14 cellular contexts compared by ENCODE assay signal in genomic region chr2:182426915-182427233, GRCh38. TPM values are rescaled to one million over a fixed set of nuclear protein-coding genes. Genes with fewer than 3 reads are reported as not detected.
DNase-seq lines count a peak whose midpoint lies in the region; ATAC-seq, FAIRE-seq and TF ChIP-seq lines count a peak whose summit lies in the region.
"Had no signal": no experiment of that assay in that cellular context is flagged by ENCODE, and none has a peak within 500 bp of the region (broad histone marks: within the 10 kb centered on the region; RNA-seq: fewer than 3 reads in every experiment).

TSS of gene PDE1A (minus strand) at chr2:182427036.

- FAIRE-seq in GM12892 (lab: Jason Lieb, UNC), result no peak

- H3F3A ChIP-seq in GM23338 (replicated peaks; ENCODE audit: low read depth), result no peaks in the 10 kb centered on the region

- H3K4me3 ChIP-seq in GM23338, result no peak within 1 kb of the TSS
- H3K4me3 ChIP-seq in choroid plexus epithelial cell (ENCODE audit: low read depth, low read length), result peak within 1 kb of the TSS; percentile 28
- peak within 1 kb of the TSS in 2 of 3 donors; percentile 16 to 18 for H3K4me3 ChIP-seq in right lobe of liver
- H3K4me3 ChIP-seq in skeletal muscle satellite cell (ENCODE audit: low read length), result peak within 1 kb of the TSS; percentile 49

- H3K27ac ChIP-seq in GM23338 (ENCODE audit: low read depth) (no peak within 1 kb of the TSS), right lobe of liver (peak within 1 kb of the TSS in 2 of 3 donors; percentile 13 to 21)

- DNase-seq in GM23338 (ENCODE audit: low spot score), result no peak
- peak; percentile 27 for DNase-seq in choroid plexus epithelial cell (ENCODE audit: low read depth)
- no peak for DNase-seq in right lobe of liver
- DNase-seq in effector memory CD8-positive, alpha-beta T cell, result no peak
- no peak for DNase-seq in GM12892 (ENCODE audit: insufficient read length)
- DNase-seq: activated CD4-positive, alpha-beta memory T cell treated with anti-CD3 and anti-CD28 coated beads, Interleukin-2, amount 10 ng/mL, durations not matched to agents 7 days and 5 days; activated naive CD8-positive, alpha-beta T cell treated with anti-CD3 and anti-CD28 coated beads, Interleukin-2, amount 10 ng/mL, durations not matched to agents 7 days and 5 days; C1 segment of cervical spinal cord; NCI-H69; stimulated activated CD4-positive, alpha-beta T cell treated with anti-CD3 and anti-CD28 coated beads, Interleukin-4, amount 100 ng/mL, for 4 hours had no signal

- H3K9me2 ChIP-seq in GM23338 (ENCODE audit: insufficient read depth), result no peaks in the 10 kb centered on the region

- H3K9ac ChIP-seq in skeletal muscle satellite cell (ENCODE audit: low read depth, low read length), result peak within 1 kb of the TSS; percentile 33

- H3K9me3 Mint-ChIP-seq in GM23338, result no peaks in the 10 kb centered on the region
- peaks cover 3 to 7% of the 10 kb centered on the region in 2 donors for H3K9me3 Mint-ChIP-seq in effector memory CD8-positive, alpha-beta T cell

- H3K4me1 ChIP-seq in GM23338 (ENCODE audit: insufficient read depth) (no peaks in the 10 kb centered on the region), right lobe of liver (no peaks in the 10 kb centered on the region), skeletal muscle satellite cell (ENCODE audit: control insufficient read depth, insufficient read depth, low read length) (peaks cover 21% of the 10 kb centered on the region)

- H3K27me3 Mint-ChIP-seq in GM23338 (ENCODE audit: insufficient read depth, low read depth, poor library complexity), result no peaks in the 10 kb centered on the region
- no peaks in the 10 kb centered on the region for H3K27me3 Mint-ChIP-seq in effector memory CD8-positive, alpha-beta T cell
- H3K27me3 Mint-ChIP-seq: activated CD4-positive, alpha-beta memory T cell treated with anti-CD3 and anti-CD28 coated beads, Interleukin-2, amount 10 ng/mL, durations not matched to agents 7 days and 5 days; activated naive CD8-positive, alpha-beta T cell treated with anti-CD3 and anti-CD28 coated beads, Interleukin-2, amount 10 ng/mL, durations not matched to agents 7 days and 5 days had no signal

- H3K27me3 ChIP-seq in GM23338 (ENCODE audit: insufficient read depth) (no peaks in the 10 kb centered on the region), right lobe of liver (no peaks in the 10 kb centered on the region), skeletal muscle satellite cell (ENCODE audit: control insufficient read depth, insufficient read depth, low read length) (no peaks in the 10 kb centered on the region)

- no peaks in the 10 kb centered on the region for H3K9me3 ChIP-seq in right lobe of liver
- H3K9me3 ChIP-seq in skeletal muscle satellite cell (replicated peaks; ENCODE audit: low read length), result no peaks in the 10 kb centered on the region

- peak within 1 kb of the TSS; percentile 93 for H2AFZ ChIP-seq in GM23338

- intact Hi-C loops in right lobe of liver (cut with DNase I), result no loop called here

- 40% methylated on average over 3 of the region's 3 CpGs for WGBS in right lobe of liver (ENCODE audit: insufficient coverage, low coverage, low lambda C conversion rate, missing lambda C conversion rate)

- ATAC-seq in GM23338 (peak; percentile 25; the same call in 1 of the 3 replicates), right lobe of liver (peak in 1 of 4 donors; percentile 26), GM21423 (IDR thresholded peaks at IDR 0.05; ENCODE audit: unreplicated experiment) (no peak), HG03045 (IDR thresholded peaks at IDR 0.05; ENCODE audit: unreplicated experiment) (no peak)
- no peak for ATAC-seq in effector memory CD8-positive, alpha-beta T cell (replicated peaks)

- TF ChIP-seq POLR2A in right lobe of liver (IDR thresholded peaks at IDR 0.05) (no peak), GM12892 (IDR thresholded peaks at IDR 0.05; ENCODE audit: low read depth, low read length) (no peak)

- no peaks in the 10 kb centered on the region for H3K36me3 Mint-ChIP-seq in GM23338 (ENCODE audit: low read depth)
- no peaks in the 10 kb centered on the region for H3K36me3 Mint-ChIP-seq in effector memory CD8-positive, alpha-beta T cell (ENCODE audit: insufficient read depth)
- H3K36me3 Mint-ChIP-seq: activated naive CD8-positive, alpha-beta T cell treated with anti-CD3 and anti-CD28 coated beads, Interleukin-2, amount 10 ng/mL, durations not matched to agents 7 days and 5 days had no signal

- H3K4me3 Mint-ChIP-seq in GM23338, result no peak within 1 kb of the TSS
- no peak within 1 kb of the TSS for H3K4me3 Mint-ChIP-seq in effector memory CD8-positive, alpha-beta T cell
- H3K4me3 Mint-ChIP-seq: activated CD4-positive, alpha-beta memory T cell treated with anti-CD3 and anti-CD28 coated beads, Interleukin-2, amount 10 ng/mL, durations not matched to agents 7 days and 5 days; activated naive CD8-positive, alpha-beta T cell treated with anti-CD3 and anti-CD28 coated beads, Interleukin-2, amount 10 ng/mL, durations not matched to agents 7 days and 5 days had no signal

- no peak for TF ChIP-seq CTCF in GM23338 (conservative IDR thresholded peaks at IDR 0.05; ENCODE audit: low read depth in 2 of 2)
- no peak for TF ChIP-seq CTCF in choroid plexus epithelial cell (conservative IDR thresholded peaks at IDR 0.05; ENCODE audit: low read depth, low read length)
- no peak for TF ChIP-seq CTCF in right lobe of liver (IDR thresholded peaks at IDR 0.05)

- no peak within 1 kb of the TSS; the same call in 1 of the 2 replicates for H3K4me2 ChIP-seq in GM23338
- peak within 1 kb of the TSS; percentile 66 for H3K4me2 ChIP-seq in skeletal muscle satellite cell (ENCODE audit: low read length)

- no peaks in the 10 kb centered on the region for H3K79me2 ChIP-seq in GM23338 (replicated peaks; ENCODE audit: insufficient read depth)

- H4K20me1 ChIP-seq in GM23338 (replicated peaks; ENCODE audit: insufficient read depth), result no peaks in the 10 kb centered on the region

- 0 out of 3 replicates have a peak, but pooled peaks cover 2% of the 10 kb centered on the region for H3K4me1 Mint-ChIP-seq in GM23338
- H3K4me1 Mint-ChIP-seq in effector memory CD8-positive, alpha-beta T cell (ENCODE audit: low read depth in 2 of 2), result no peaks in the 10 kb centered on the region
- H3K4me1 Mint-ChIP-seq: activated CD4-positive, alpha-beta memory T cell treated with anti-CD3 and anti-CD28 coated beads, Interleukin-2, amount 10 ng/mL, durations not matched to agents 7 days and 5 days; activated naive CD8-positive, alpha-beta T cell treated with anti-CD3 and anti-CD28 coated beads, Interleukin-2, amount 10 ng/mL, durations not matched to agents 7 days and 5 days had no signal

- no peaks in the 10 kb centered on the region for H3K36me3 ChIP-seq in GM23338 (ENCODE audit: insufficient read depth)
- no peaks in the 10 kb centered on the region for H3K36me3 ChIP-seq in right lobe of liver
- no peaks in the 10 kb centered on the region for H3K36me3 ChIP-seq in skeletal muscle satellite cell (ENCODE audit: insufficient read depth, low read length)

- H3K27ac Mint-ChIP-seq in GM23338, result no peak within 1 kb of the TSS
- no peak within 1 kb of the TSS for H3K27ac Mint-ChIP-seq in effector memory CD8-positive, alpha-beta T cell
- H3K27ac Mint-ChIP-seq: activated CD4-positive, alpha-beta memory T cell treated with anti-CD3 and anti-CD28 coated beads, Interleukin-2, amount 10 ng/mL, durations not matched to agents 7 days and 5 days; activated naive CD8-positive, alpha-beta T cell treated with anti-CD3 and anti-CD28 coated beads, Interleukin-2, amount 10 ng/mL, durations not matched to agents 7 days and 5 days had no signal

TF ChIP-seq in GM23338, 12 proteins besides CTCF, POLR2A, EP300 and RAD21 (continues in another document):
- TF ChIP-seq ZNF114 (CRISPR knock-in tag; IDR thresholded peaks at IDR 0.05), result no peak
- no peak for TF ChIP-seq ZNF331 (CRISPR knock-in tag; IDR thresholded peaks at IDR 0.05; ENCODE audit: low read depth)
- no peak for TF ChIP-seq POLR2AphosphoS5 (IDR thresholded peaks at IDR 0.05; ENCODE audit: low read depth)
- no peak for TF ChIP-seq STAT1 (IDR thresholded peaks at IDR 0.05; ENCODE audit: unreplicated experiment)
- TF ChIP-seq, protein P1, sequence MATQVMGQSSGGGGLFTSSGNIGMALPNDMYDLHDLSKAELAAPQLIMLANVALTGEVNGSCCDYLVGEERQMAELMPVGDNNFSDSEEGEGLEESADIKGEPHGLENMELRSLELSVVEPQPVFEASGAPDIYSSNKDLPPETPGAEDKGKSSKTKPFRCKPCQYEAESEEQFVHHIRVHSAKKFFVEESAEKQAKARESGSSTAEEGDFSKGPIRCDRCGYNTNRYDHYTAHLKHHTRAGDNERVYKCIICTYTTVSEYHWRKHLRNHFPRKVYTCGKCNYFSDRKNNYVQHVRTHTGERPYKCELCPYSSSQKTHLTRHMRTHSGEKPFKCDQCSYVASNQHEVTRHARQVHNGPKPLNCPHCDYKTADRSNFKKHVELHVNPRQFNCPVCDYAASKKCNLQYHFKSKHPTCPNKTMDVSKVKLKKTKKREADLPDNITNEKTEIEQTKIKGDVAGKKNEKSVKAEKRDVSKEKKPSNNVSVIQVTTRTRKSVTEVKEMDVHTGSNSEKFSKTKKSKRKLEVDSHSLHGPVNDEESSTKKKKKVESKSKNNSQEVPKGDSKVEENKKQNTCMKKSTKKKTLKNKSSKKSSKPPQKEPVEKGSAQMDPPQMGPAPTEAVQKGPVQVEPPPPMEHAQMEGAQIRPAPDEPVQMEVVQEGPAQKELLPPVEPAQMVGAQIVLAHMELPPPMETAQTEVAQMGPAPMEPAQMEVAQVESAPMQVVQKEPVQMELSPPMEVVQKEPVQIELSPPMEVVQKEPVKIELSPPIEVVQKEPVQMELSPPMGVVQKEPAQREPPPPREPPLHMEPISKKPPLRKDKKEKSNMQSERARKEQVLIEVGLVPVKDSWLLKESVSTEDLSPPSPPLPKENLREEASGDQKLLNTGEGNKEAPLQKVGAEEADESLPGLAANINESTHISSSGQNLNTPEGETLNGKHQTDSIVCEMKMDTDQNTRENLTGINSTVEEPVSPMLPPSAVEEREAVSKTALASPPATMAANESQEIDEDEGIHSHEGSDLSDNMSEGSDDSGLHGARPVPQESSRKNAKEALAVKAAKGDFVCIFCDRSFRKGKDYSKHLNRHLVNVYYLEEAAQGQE (IDR thresholded peaks at IDR 0.05; ENCODE audit: unreplicated experiment), result no peak
- TF ChIP-seq JUNB (IDR thresholded peaks at IDR 0.05; ENCODE audit: unreplicated experiment), result no peak

RNA-seq across cellular contexts. Expression of gene PDE1A, which starts in this region (rescaled TPM):
- 0.28 and 0.47 TPM in 2 replicates for total RNA-seq in GM23338 (2014; rRNA removed; shearing (Covaris generic))
- 0.05 and 0.31 TPM in 2 replicates for polyA plus RNA-seq in GM23338 (2016; fragmentation: Nextera tagmentation; extraction: Ambion mirVana)
- 1 to 10 TPM in 4 of 6 experiments, under 1 TPM in 2; 0.58 to 2.2 (median 1.4) TPM for total RNA-seq in right lobe of liver
- total RNA-seq in skeletal muscle satellite cell (2012; rRNA removed), result 1.8 and 6.1 TPM in 2 replicates
- not detected for polyA plus RNA-seq in GM12892 (2012; ENCODE audit: missing spikeins)
- total RNA-seq: activated CD4-positive, alpha-beta memory T cell treated with anti-CD3 and anti-CD28 coated beads, Interleukin-2, amount 10 ng/mL, durations not matched to agents 7 days and 5 days; activated naive CD8-positive, alpha-beta T cell treated with anti-CD3 and anti-CD28 coated beads, Interleukin-2, amount 10 ng/mL, durations not matched to agents 7 days and 5 days; T-helper 1 cell treated with Interleukin-12 subunit alpha and Interleukin-12 subunit beta and Interleukin-4 antibody, amounts not matched to agents 30 ng/mL and 1 ng/mL, for 36 hours had no signal

Comparison
In these comparisons a context has a peak if more than half of its experiments do, and no peak if none do; other contexts are left out.
1. Peak in ATAC-seq in GM23338; RNA of the gene not detected or under 1 TPM.